Comparison of ENCODE assay signal across 1 cellular context in the genomic region with DNA sequence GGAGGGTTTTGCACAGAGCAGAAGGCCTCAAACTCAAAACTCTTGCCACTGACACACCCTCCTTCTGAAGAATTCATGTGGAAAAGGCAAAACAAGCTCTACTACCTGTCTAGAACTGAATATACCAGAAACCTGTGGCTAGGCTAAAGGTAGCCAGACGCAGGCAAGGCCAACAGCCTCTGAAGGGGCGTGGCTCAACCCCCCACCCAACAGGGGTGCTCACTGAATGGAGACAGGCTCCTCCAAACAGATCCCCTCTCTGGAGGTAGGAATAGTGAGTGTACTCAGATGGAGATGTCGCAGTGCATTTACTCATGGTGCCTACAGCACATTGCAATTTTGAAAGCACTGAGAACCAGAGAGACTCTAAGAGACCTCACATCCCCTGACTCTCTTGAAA.
TF ChIP-seq lines count a peak whose summit lies in the region.

No MANE protein-coding gene starts in this region.

TF ChIP-seq in K562, 482 proteins besides CTCF, POLR2A, EP300 and RAD21:
- TF ChIP-seq, protein P1, sequence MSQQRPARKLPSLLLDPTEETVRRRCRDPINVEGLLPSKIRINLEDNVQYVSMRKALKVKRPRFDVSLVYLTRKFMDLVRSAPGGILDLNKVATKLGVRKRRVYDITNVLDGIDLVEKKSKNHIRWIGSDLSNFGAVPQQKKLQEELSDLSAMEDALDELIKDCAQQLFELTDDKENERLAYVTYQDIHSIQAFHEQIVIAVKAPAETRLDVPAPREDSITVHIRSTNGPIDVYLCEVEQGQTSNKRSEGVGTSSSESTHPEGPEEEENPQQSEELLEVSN (IDR thresholded peaks at IDR 0.05; ENCODE audit: borderline replicate concordance in 1 of 2, extremely low read depth in 1 of 2, insufficient read depth in 1 of 2, insufficient read length in 1 of 2, low read depth in 1 of 2, low read length in 1 of 2, poor library complexity in 1 of 2, severe bottlenecking in 1 of 2) = no peak
- no peak for TF ChIP-seq GATA2 (CRISPR knock-in tag; IDR thresholded peaks at IDR 0.05)
- no peak for TF ChIP-seq SNIP1 (IDR thresholded peaks at IDR 0.05; ENCODE audit: low read depth)
- no peak for TF ChIP-seq HNRNPL (IDR thresholded peaks at IDR 0.05; ENCODE audit: low read depth, low read length)
- no peak for TF ChIP-seq SMAD1 (IDR thresholded peaks at IDR 0.05; ENCODE audit: low read depth, low read length, partially characterized antibody)
- TF ChIP-seq YY1 (IDR thresholded peaks at IDR 0.05; ENCODE audit: borderline replicate concordance in 1 of 3, control insufficient read depth in 1 of 3, extremely low read depth in 1 of 3, insufficient read depth in 3 of 3, insufficient read length in 1 of 3, insufficient replicate concordance in 2 of 3, low read depth in 1 of 3, low read length in 2 of 3) = no peak
- TF ChIP-seq JUNB (CRISPR knock-in tag; conservative IDR thresholded peaks at IDR 0.05) = no peak
- no peak for TF ChIP-seq PPARD (CRISPR knock-in tag; IDR thresholded peaks at IDR 0.05)
- TF ChIP-seq DIDO1 (tag; IDR thresholded peaks at IDR 0.05; ENCODE audit: low read depth) = no peak
- no peak for TF ChIP-seq ZNF165 (CRISPR knock-in tag; IDR thresholded peaks at IDR 0.05; ENCODE audit: borderline replicate concordance)
- TF ChIP-seq KDM4B (IDR thresholded peaks at IDR 0.05; ENCODE audit: borderline replicate concordance in 2 of 2, low read depth in 1 of 2) = no peak
- TF ChIP-seq, protein P2, sequence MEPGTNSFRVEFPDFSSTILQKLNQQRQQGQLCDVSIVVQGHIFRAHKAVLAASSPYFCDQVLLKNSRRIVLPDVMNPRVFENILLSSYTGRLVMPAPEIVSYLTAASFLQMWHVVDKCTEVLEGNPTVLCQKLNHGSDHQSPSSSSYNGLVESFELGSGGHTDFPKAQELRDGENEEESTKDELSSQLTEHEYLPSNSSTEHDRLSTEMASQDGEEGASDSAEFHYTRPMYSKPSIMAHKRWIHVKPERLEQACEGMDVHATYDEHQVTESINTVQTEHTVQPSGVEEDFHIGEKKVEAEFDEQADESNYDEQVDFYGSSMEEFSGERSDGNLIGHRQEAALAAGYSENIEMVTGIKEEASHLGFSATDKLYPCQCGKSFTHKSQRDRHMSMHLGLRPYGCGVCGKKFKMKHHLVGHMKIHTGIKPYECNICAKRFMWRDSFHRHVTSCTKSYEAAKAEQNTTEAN (CRISPR knock-in tag; IDR thresholded peaks at IDR 0.05) = no peak
- TF ChIP-seq, protein P3, sequence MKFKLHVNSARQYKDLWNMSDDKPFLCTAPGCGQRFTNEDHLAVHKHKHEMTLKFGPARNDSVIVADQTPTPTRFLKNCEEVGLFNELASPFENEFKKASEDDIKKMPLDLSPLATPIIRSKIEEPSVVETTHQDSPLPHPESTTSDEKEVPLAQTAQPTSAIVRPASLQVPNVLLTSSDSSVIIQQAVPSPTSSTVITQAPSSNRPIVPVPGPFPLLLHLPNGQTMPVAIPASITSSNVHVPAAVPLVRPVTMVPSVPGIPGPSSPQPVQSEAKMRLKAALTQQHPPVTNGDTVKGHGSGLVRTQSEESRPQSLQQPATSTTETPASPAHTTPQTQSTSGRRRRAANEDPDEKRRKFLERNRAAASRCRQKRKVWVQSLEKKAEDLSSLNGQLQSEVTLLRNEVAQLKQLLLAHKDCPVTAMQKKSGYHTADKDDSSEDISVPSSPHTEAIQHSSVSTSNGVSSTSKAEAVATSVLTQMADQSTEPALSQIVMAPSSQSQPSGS (CRISPR knock-in tag; IDR thresholded peaks at IDR 0.05) = no peak
- TF ChIP-seq, protein P4, sequence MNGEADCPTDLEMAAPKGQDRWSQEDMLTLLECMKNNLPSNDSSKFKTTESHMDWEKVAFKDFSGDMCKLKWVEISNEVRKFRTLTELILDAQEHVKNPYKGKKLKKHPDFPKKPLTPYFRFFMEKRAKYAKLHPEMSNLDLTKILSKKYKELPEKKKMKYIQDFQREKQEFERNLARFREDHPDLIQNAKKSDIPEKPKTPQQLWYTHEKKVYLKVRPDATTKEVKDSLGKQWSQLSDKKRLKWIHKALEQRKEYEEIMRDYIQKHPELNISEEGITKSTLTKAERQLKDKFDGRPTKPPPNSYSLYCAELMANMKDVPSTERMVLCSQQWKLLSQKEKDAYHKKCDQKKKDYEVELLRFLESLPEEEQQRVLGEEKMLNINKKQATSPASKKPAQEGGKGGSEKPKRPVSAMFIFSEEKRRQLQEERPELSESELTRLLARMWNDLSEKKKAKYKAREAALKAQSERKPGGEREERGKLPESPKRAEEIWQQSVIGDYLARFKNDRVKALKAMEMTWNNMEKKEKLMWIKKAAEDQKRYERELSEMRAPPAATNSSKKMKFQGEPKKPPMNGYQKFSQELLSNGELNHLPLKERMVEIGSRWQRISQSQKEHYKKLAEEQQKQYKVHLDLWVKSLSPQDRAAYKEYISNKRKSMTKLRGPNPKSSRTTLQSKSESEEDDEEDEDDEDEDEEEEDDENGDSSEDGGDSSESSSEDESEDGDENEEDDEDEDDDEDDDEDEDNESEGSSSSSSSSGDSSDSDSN (IDR thresholded peaks at IDR 0.05; ENCODE audit: borderline replicate concordance in 1 of 2, low read depth in 2 of 2, low read length in 2 of 2) = no peak
- TF ChIP-seq, protein P5, sequence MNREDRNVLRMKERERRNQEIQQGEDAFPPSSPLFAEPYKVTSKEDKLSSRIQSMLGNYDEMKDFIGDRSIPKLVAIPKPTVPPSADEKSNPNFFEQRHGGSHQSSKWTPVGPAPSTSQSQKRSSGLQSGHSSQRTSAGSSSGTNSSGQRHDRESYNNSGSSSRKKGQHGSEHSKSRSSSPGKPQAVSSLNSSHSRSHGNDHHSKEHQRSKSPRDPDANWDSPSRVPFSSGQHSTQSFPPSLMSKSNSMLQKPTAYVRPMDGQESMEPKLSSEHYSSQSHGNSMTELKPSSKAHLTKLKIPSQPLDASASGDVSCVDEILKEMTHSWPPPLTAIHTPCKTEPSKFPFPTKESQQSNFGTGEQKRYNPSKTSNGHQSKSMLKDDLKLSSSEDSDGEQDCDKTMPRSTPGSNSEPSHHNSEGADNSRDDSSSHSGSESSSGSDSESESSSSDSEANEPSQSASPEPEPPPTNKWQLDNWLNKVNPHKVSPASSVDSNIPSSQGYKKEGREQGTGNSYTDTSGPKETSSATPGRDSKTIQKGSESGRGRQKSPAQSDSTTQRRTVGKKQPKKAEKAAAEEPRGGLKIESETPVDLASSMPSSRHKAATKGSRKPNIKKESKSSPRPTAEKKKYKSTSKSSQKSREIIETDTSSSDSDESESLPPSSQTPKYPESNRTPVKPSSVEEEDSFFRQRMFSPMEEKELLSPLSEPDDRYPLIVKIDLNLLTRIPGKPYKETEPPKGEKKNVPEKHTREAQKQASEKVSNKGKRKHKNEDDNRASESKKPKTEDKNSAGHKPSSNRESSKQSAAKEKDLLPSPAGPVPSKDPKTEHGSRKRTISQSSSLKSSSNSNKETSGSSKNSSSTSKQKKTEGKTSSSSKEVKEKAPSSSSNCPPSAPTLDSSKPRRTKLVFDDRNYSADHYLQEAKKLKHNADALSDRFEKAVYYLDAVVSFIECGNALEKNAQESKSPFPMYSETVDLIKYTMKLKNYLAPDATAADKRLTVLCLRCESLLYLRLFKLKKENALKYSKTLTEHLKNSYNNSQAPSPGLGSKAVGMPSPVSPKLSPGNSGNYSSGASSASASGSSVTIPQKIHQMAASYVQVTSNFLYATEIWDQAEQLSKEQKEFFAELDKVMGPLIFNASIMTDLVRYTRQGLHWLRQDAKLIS (CRISPR knock-in tag; IDR thresholded peaks at IDR 0.05) = no peak
- no peak for TF ChIP-seq CCAR2 (IDR thresholded peaks at IDR 0.05; ENCODE audit: low read depth, low read length)
- no peak for TF ChIP-seq HMG20A (CRISPR knock-in tag; conservative IDR thresholded peaks at IDR 0.05)
TF ChIP-seq in K562: peak in this region for 0.
